27 cellular contexts compared by ENCODE assay signal in genomic region chr18:70359071-70359470, GRCh38.
"Had no signal": no experiment of that assay in that cellular context is flagged by ENCODE, and none has a peak within 500 bp of the region (broad histone marks: within the 10 kb centered on the region; RNA-seq: fewer than 3 reads in every experiment).

No MANE protein-coding gene starts in this region.

- H3K36me3 ChIP-seq: adrenal gland, cardiac muscle cell, left ventricle myocardium inferior, thoracic aorta, upper lobe of left lung had no signal

- H3K79me2 ChIP-seq: hepatocyte had no signal

- H3K36me3 Mint-ChIP-seq: activated naive CD8-positive, alpha-beta T cell; natural killer cell treated with Interleukin-12 subunit alpha and Interleukin-12 subunit beta and Interleukin-15 and Interleukin-18, amount 100 ng/mL, for 72 hours; stimulated activated naive B cell treated with anti-CD40 and anti-IgM and Interleukin-4, amounts not matched to agents 10 μg/mL and 1 μg/mL and 100 μg/mL, for 72 hours had no signal

- H3K9me3 ChIP-seq: adrenal gland, upper lobe of left lung had no signal

- H3K4me3 ChIP-seq: adrenal gland, cardiac muscle cell, hepatocyte, left ventricle myocardium inferior, thoracic aorta, upper lobe of left lung had no signal

- H3K4me1 ChIP-seq: left ventricle myocardium inferior, upper lobe of left lung had no signal

- FAIRE-seq: frontal cortex had no signal

- H3K27ac Mint-ChIP-seq: activated B cell treated with CpG ODN at 0.5 μM for 24 hours; activated CD4-positive, alpha-beta T cell treated with anti-CD3 and anti-CD28 coated beads for 36 hours; activated naive CD8-positive, alpha-beta T cell; activated T-cell treated with anti-CD3 and anti-CD28 coated beads, Interleukin-2, amount 50 U/mL, for 24 hours; activated T-helper 2 cell treated with anti-CD3 and anti-CD28 coated beads, Interferon-gamma antibody, Interleukin-2, Interleukin-4, amounts not matched to agents 10 μg/mL and 5 μg/mL and 100 μg/mL, durations not matched to agents 14 hours and 24 hours and 36 hours; dendritic cell treated with granulocyte-macrophage colony-stimulating factor and Interleukin-4, amounts not matched to agents 40 ng/mL and 50 ng/mL, for 4 days; natural killer cell treated with Interleukin-12 subunit alpha and Interleukin-12 subunit beta and Interleukin-15 and Interleukin-18, amount 100 ng/mL, for 72 hours; progenitor cell of endocrine pancreas; stimulated activated naive B cell treated with anti-CD40 and anti-IgM and Interleukin-4, amounts not matched to agents 10 μg/mL and 1 μg/mL and 100 μg/mL, for 72 hours; T-helper 1 cell treated with Interleukin-12 subunit alpha and Interleukin-12 subunit beta and Interleukin-4 antibody, amounts not matched to agents 30 μg/mL and 1 μg/mL, for 36 hours had no signal

- H3K27me3 ChIP-seq: adrenal gland, cardiac muscle cell, hepatocyte, upper lobe of left lung had no signal

- H3K27ac ChIP-seq: adrenal gland, cardiac muscle cell, hepatocyte, left ventricle myocardium inferior, thoracic aorta, upper lobe of left lung had no signal

- H3K9me3 Mint-ChIP-seq: activated T-helper 2 cell treated with anti-CD3 and anti-CD28 coated beads, Interferon-gamma antibody, Interleukin-2, Interleukin-4, amounts not matched to agents 10 μg/mL and 5 μg/mL and 100 μg/mL, durations not matched to agents 14 hours and 24 hours and 36 hours; natural killer cell treated with Interleukin-12 subunit alpha and Interleukin-12 subunit beta and Interleukin-15 and Interleukin-18, amount 100 ng/mL, for 72 hours had no signal

- H3K4me3 Mint-ChIP-seq: activated B cell treated with CpG ODN at 0.5 μM for 24 hours; activated CD4-positive, alpha-beta T cell treated with anti-CD3 and anti-CD28 coated beads for 36 hours; activated naive CD8-positive, alpha-beta T cell; activated T-cell treated with anti-CD3 and anti-CD28 coated beads, Interleukin-2, amount 50 U/mL, for 24 hours; dendritic cell treated with granulocyte-macrophage colony-stimulating factor and Interleukin-4, amounts not matched to agents 40 ng/mL and 50 ng/mL, for 4 days; natural killer cell treated with Interleukin-12 subunit alpha and Interleukin-12 subunit beta and Interleukin-15 and Interleukin-18, amount 100 ng/mL, for 72 hours; stimulated activated naive B cell treated with anti-CD40 and anti-IgM and Interleukin-4, amounts not matched to agents 10 μg/mL and 1 μg/mL and 100 μg/mL, for 72 hours; T-helper 1 cell treated with Interleukin-12 subunit alpha and Interleukin-12 subunit beta and Interleukin-4 antibody, amounts not matched to agents 30 μg/mL and 1 μg/mL, for 36 hours had no signal

- H3K4me1 Mint-ChIP-seq: activated B cell treated with CpG ODN at 0.5 μM for 24 hours; activated CD4-positive, alpha-beta T cell treated with anti-CD3 and anti-CD28 coated beads for 36 hours; stimulated activated naive B cell treated with anti-CD40 and anti-IgM and Interleukin-4, amounts not matched to agents 10 μg/mL and 1 μg/mL and 100 μg/mL, for 72 hours had no signal

- H3K27me3 Mint-ChIP-seq: activated B cell treated with CpG ODN at 0.5 μM for 24 hours; activated CD4-positive, alpha-beta T cell treated with anti-CD3 and anti-CD28 coated beads for 36 hours; activated naive CD8-positive, alpha-beta T cell; dendritic cell treated with granulocyte-macrophage colony-stimulating factor and Interleukin-4, amounts not matched to agents 40 ng/mL and 50 ng/mL, for 4 days; natural killer cell treated with Interleukin-12 subunit alpha and Interleukin-12 subunit beta and Interleukin-15 and Interleukin-18, amount 100 ng/mL, for 72 hours; progenitor cell of endocrine pancreas; stimulated activated naive B cell treated with anti-CD40 and anti-IgM and Interleukin-4, amounts not matched to agents 10 μg/mL and 1 μg/mL and 100 μg/mL, for 72 hours had no signal

- DNase-seq: activated B cell treated with CpG ODN at 0.5 μM for 24 hours; activated CD4-positive, alpha-beta T cell treated with anti-CD3 and anti-CD28 coated beads for 36 hours; activated CD4-positive, alpha-beta T cell treated with anti-CD3 and anti-CD28 coated beads, Interleukin-2, amount 50 U/mL, for 4 hours; activated CD8-positive, alpha-beta memory T cell treated with anti-CD3 and anti-CD28 coated beads for 24 hours; activated CD8-positive, alpha-beta memory T cell treated with anti-CD3 and anti-CD28 coated beads, Interleukin-2, amount 50 U/mL, for 4 hours; activated naive CD4-positive, alpha-beta T cell; activated T-cell treated with anti-CD3 and anti-CD28 coated beads, Interleukin-2, amount 50 U/mL, for 24 hours; adrenal gland; effector CD4-positive, alpha-beta T cell; glutamatergic neuron; kidney glomerular epithelial cell; left ventricle myocardium inferior; stimulated activated CD4-positive, alpha-beta T cell treated with anti-CD3 and anti-CD28 coated beads, Interleukin-2, amount 100 ng/mL, for 48 hours; stimulated activated CD8-positive, alpha-beta memory T cell treated with anti-CD3 and anti-CD28 coated beads, Interleukin-4, amount 100 ng/mL, for 48 hours; stimulated activated naive B cell treated with anti-CD40 and anti-IgM and Interleukin-4, amounts not matched to agents 10 μg/mL and 1 μg/mL and 100 μg/mL, for 72 hours; upper lobe of left lung had no signal

- H2AFZ ChIP-seq: hepatocyte had no signal

- H3K4me2 ChIP-seq: hepatocyte had no signal

- ATAC-seq: activated CD4-positive, alpha-beta T cell treated with anti-CD3 and anti-CD28 coated beads for 36 hours; esophagus mucosa; natural killer cell treated with Interleukin-12 subunit alpha and Interleukin-12 subunit beta and Interleukin-15 and Interleukin-18, amount 100 ng/mL, for 72 hours; stimulated activated naive B cell treated with anti-CD40 and anti-IgM and Interleukin-4, amounts not matched to agents 10 μg/mL and 1 μg/mL and 100 μg/mL, for 72 hours had no signal
